In genomic region chr17:20843261-20843660, GRCh38 we compare ENCODE assay signal across 7 cellular contexts.
A peak's percentile ranks its signal among the peaks of the same experiment; 100 is the strongest.
DNase-seq lines count a peak whose midpoint lies in the region; ATAC-seq, FAIRE-seq and TF ChIP-seq lines count a peak whose summit lies in the region.
"Not testable (repeated sequence)": the region's sequence is repeated elsewhere in the genome, so short reads cannot be mapped to it uniquely, and the experiment has no call there.

No MANE protein-coding gene starts in this region.

- not testable (repeated sequence) for H3K9me3 ChIP-seq in T-helper 17 cell (ENCODE audit: control insufficient read depth, low read length, poor library complexity, severe bottlenecking); kidney (ENCODE audit: control insufficient read depth in 1 of 2, low read length in 2 of 2)

- H3F3A ChIP-seq in GM23338 (replicated peaks; ENCODE audit: low read depth): not testable (repeated sequence)

- not testable (repeated sequence) for H2AFZ ChIP-seq in GM23338

- ATAC-seq in GM23338; T-helper 17 cell; activated T-helper 17 cell treated with anti-CD3 and anti-CD28 coated beads, Interleukin-2, amount 50 U/mL, for 72 hours (replicated peaks); stimulated activated memory B cell treated with anti-CD40 and anti-IgM and Interleukin-4, amounts not matched to agents 10 μg/mL and 1 μg/mL and 100 μg/mL, for 72 hours: not testable (repeated sequence)

- peaks cover 71% of the 10 kb centered on the region for H3K27me3 ChIP-seq in GM23338 (ENCODE audit: insufficient read depth)

- H3K27me3 Mint-ChIP-seq in GM23338 (ENCODE audit: insufficient read depth, low read depth, poor library complexity) (peaks cover 21% of the 10 kb centered on the region), T-helper 17 cell (peaks cover 23% of the 10 kb centered on the region), nephron progenitor cell (ENCODE audit: low read depth, poor library complexity) (peaks cover 23% of the 10 kb centered on the region)
- peaks cover 14% of the 10 kb centered on the region for H3K27me3 Mint-ChIP-seq in activated T-helper 17 cell treated with anti-CD3 and anti-CD28 coated beads, Interleukin-2, amount 50 U/mL, for 72 hours
- H3K27me3 Mint-ChIP-seq in dendritic cell treated with granulocyte-macrophage colony-stimulating factor and Interleukin-4, amounts not matched to agents 40 ng/mL and 50 ng/mL, for 4 days: peaks cover 44% of the 10 kb centered on the region
- peaks cover 12% of the 10 kb centered on the region for H3K27me3 Mint-ChIP-seq in stimulated activated memory B cell treated with anti-CD40 and anti-IgM and Interleukin-4, amounts not matched to agents 10 μg/mL and 1 μg/mL and 100 μg/mL, for 72 hours

- H3K79me2 ChIP-seq in GM23338 (replicated peaks; ENCODE audit: insufficient read depth): not testable (repeated sequence)

- not testable (repeated sequence) for H3K36me3 Mint-ChIP-seq in GM23338 (ENCODE audit: low read depth); T-helper 17 cell (ENCODE audit: low read depth); activated T-helper 17 cell treated with anti-CD3 and anti-CD28 coated beads, Interleukin-2, amount 50 U/mL, for 72 hours (ENCODE audit: low read depth); dendritic cell treated with granulocyte-macrophage colony-stimulating factor and Interleukin-4, amounts not matched to agents 40 ng/mL and 50 ng/mL, for 4 days (ENCODE audit: low read depth); nephron progenitor cell (ENCODE audit: low read depth); stimulated activated memory B cell treated with anti-CD40 and anti-IgM and Interleukin-4, amounts not matched to agents 10 μg/mL and 1 μg/mL and 100 μg/mL, for 72 hours

- H3K27ac ChIP-seq in GM23338 (ENCODE audit: low read depth); kidney (ENCODE audit: low read depth in 2 of 2, low read length in 2 of 2): not testable (repeated sequence)

- H4K20me1 ChIP-seq in GM23338 (replicated peaks; ENCODE audit: insufficient read depth): not testable (repeated sequence)

- intact Hi-C loops in dendritic cell treated with granulocyte-macrophage colony-stimulating factor and Interleukin-4, amounts not matched to agents 40 ng/mL and 50 ng/mL, for 4 days (cut with micrococcal nuclease); kidney (cut with DNase I): not testable (repeated sequence)

- H3K4me3 ChIP-seq in GM23338: peak overlapping the region; percentile 55; the same call in 1 of the 2 replicates
- H3K4me3 ChIP-seq in kidney (ENCODE audit: low read length in 2 of 2): not testable (repeated sequence)

- not testable (repeated sequence) for H3K9ac ChIP-seq in kidney (ENCODE audit: low read length in 2 of 2)

- not testable (repeated sequence) for DNase-seq in GM23338 (ENCODE audit: low spot score); T-helper 17 cell
- DNase-seq in kidney (peak; percentile 44), nephron progenitor cell (peak; percentile 7)

- H3K9me3 Mint-ChIP-seq in GM23338; activated T-helper 17 cell treated with anti-CD3 and anti-CD28 coated beads, Interleukin-2, amount 50 U/mL, for 72 hours; dendritic cell treated with granulocyte-macrophage colony-stimulating factor and Interleukin-4, amounts not matched to agents 40 ng/mL and 50 ng/mL, for 4 days; nephron progenitor cell; stimulated activated memory B cell treated with anti-CD40 and anti-IgM and Interleukin-4, amounts not matched to agents 10 μg/mL and 1 μg/mL and 100 μg/mL, for 72 hours: not testable (repeated sequence)

- H3K9me2 ChIP-seq in GM23338 (ENCODE audit: insufficient read depth): not testable (repeated sequence)

- not testable (repeated sequence) for FAIRE-seq in kidney (lab: Jason Lieb, UNC)

- not testable (repeated sequence) for H3K4me1 ChIP-seq in GM23338 (ENCODE audit: insufficient read depth); kidney (ENCODE audit: control insufficient read depth in 1 of 2, insufficient read depth in 1 of 2, low read depth in 1 of 2, low read length in 2 of 2)

- TF ChIP-seq CTCF in GM23338 (conservative IDR thresholded peaks at IDR 0.05; ENCODE audit: low read depth in 2 of 2); kidney (IDR thresholded peaks at IDR 0.05; ENCODE audit: borderline replicate concordance, extremely low read depth, insufficient read depth); nephron progenitor cell (IDR thresholded peaks at IDR 0.05): not testable (repeated sequence)

- H3K36me3 ChIP-seq in GM23338 (ENCODE audit: insufficient read depth); kidney (ENCODE audit: control insufficient read depth in 1 of 2, insufficient read depth in 2 of 2, low read length in 2 of 2): not testable (repeated sequence)

- peak overlapping the region; percentile 62; the same call in 1 of the 2 replicates for H3K4me2 ChIP-seq in GM23338

- H3K27ac Mint-ChIP-seq in GM23338; T-helper 17 cell; activated T-helper 17 cell treated with anti-CD3 and anti-CD28 coated beads, Interleukin-2, amount 50 U/mL, for 72 hours; dendritic cell treated with granulocyte-macrophage colony-stimulating factor and Interleukin-4, amounts not matched to agents 40 ng/mL and 50 ng/mL, for 4 days; nephron progenitor cell: not testable (repeated sequence)
- peak overlapping the region; percentile 31 for H3K27ac Mint-ChIP-seq in stimulated activated memory B cell treated with anti-CD40 and anti-IgM and Interleukin-4, amounts not matched to agents 10 μg/mL and 1 μg/mL and 100 μg/mL, for 72 hours

- not testable (repeated sequence) for H3K4me1 Mint-ChIP-seq in GM23338; T-helper 17 cell; activated T-helper 17 cell treated with anti-CD3 and anti-CD28 coated beads, Interleukin-2, amount 50 U/mL, for 72 hours; nephron progenitor cell
- peaks cover 12% of the 10 kb centered on the region for H3K4me1 Mint-ChIP-seq in dendritic cell treated with granulocyte-macrophage colony-stimulating factor and Interleukin-4, amounts not matched to agents 40 ng/mL and 50 ng/mL, for 4 days (ENCODE audit: low read depth)
- peaks cover 14% of the 10 kb centered on the region for H3K4me1 Mint-ChIP-seq in stimulated activated memory B cell treated with anti-CD40 and anti-IgM and Interleukin-4, amounts not matched to agents 10 μg/mL and 1 μg/mL and 100 μg/mL, for 72 hours

- peak overlapping the region; percentile 50; the same call in 2 of the 3 replicates for H3K4me3 Mint-ChIP-seq in GM23338
- H3K4me3 Mint-ChIP-seq in T-helper 17 cell: peak overlapping the region; percentile 62
- peak overlapping the region; percentile 37 for H3K4me3 Mint-ChIP-seq in activated T-helper 17 cell treated with anti-CD3 and anti-CD28 coated beads, Interleukin-2, amount 50 U/mL, for 72 hours
- H3K4me3 Mint-ChIP-seq in dendritic cell treated with granulocyte-macrophage colony-stimulating factor and Interleukin-4, amounts not matched to agents 40 ng/mL and 50 ng/mL, for 4 days: peak overlapping the region; percentile 58
- peak overlapping the region; percentile 55 for H3K4me3 Mint-ChIP-seq in nephron progenitor cell
- peak overlapping the region; percentile 50 for H3K4me3 Mint-ChIP-seq in stimulated activated memory B cell treated with anti-CD40 and anti-IgM and Interleukin-4, amounts not matched to agents 10 μg/mL and 1 μg/mL and 100 μg/mL, for 72 hours
